In genomic region chr15:66356069-66356358, GRCh38 we compare ENCODE assay signal across 8 cellular contexts. TPM values are rescaled to one million over a fixed set of nuclear protein-coding genes. Genes with fewer than 3 reads are reported as not detected.
DNase-seq lines count a peak whose midpoint lies in the region; ATAC-seq, FAIRE-seq and TF ChIP-seq lines count a peak whose summit lies in the region.

No MANE protein-coding gene starts in this region.

- no peaks in the 10 kb centered on the region for H4K20me1 ChIP-seq in HepG2 (ENCODE audit: insufficient read depth, low read length)

- H3K4me1 Mint-ChIP-seq in activated T-helper 1 cell treated with anti-CD3 and anti-CD28 coated beads, Interleukin-12 subunit alpha, Interleukin-12 subunit beta, Interleukin-2, Interleukin-4 antibody, amounts not matched to agents 30 ng/mL and 10 ng/mL and 1 ng/mL, durations not matched to agents 14 hours and 24 hours and 36 hours (ENCODE audit: low read depth): peaks cover 35% of the 10 kb centered on the region

- 2% methylated on average over 12 of the region's 12 CpGs for WGBS in HepG2 (ENCODE audit: low lambda C conversion rate)
- 0 to 3% methylated on average over 7 to 12 of the region's 12 CpGs for WGBS in transverse colon (ENCODE audit: low coverage in 1 of 2), 2 donors

- H3K27ac ChIP-seq in cardiac muscle cell (peak overlapping the region; percentile 40), HepG2 (ENCODE audit: extremely low read length, insufficient read depth, low read length) (peak overlapping the region; percentile 81), transverse colon (peak overlapping the region; percentile 64 to 88 (median 78))

- H3K9me3 ChIP-seq in cardiac muscle cell (ENCODE audit: low read depth) (no peaks in the 10 kb centered on the region), HepG2 (ENCODE audit: low read length) (no peaks in the 10 kb centered on the region), transverse colon (no peaks in the 10 kb centered on the region)

- peak overlapping the region; percentile 97 for H3K27ac Mint-ChIP-seq in activated T-helper 1 cell treated with anti-CD3 and anti-CD28 coated beads, Interleukin-12 subunit alpha, Interleukin-12 subunit beta, Interleukin-2, Interleukin-4 antibody, amounts not matched to agents 30 ng/mL and 10 ng/mL and 1 ng/mL, durations not matched to agents 14 hours and 24 hours and 36 hours

- POLR2A ChIA-PET in HepG2 (lab: Yijun Ruan, JAX): interaction anchor here (1.5 to 2.9 kb wide), 3 partner anchors 31 to 149 kb away, joined by 4 to 11 read pairs (median 5); partner anchors contain the start of genes MAP2K1 and ZWILCH

- TF ChIP-seq RAD21 in HepG2 (CRISPR knock-in tag; IDR thresholded peaks at IDR 0.05): no peak

- H3K27me3 ChIP-seq in cardiac muscle cell (no peaks in the 10 kb centered on the region), HepG2 (ENCODE audit: control insufficient read depth in 1 of 2, insufficient read depth in 2 of 2, low read length in 2 of 2) (no peaks in the 10 kb centered on the region; a peak in 2 of 5 replicates), transverse colon (no peaks in the 10 kb centered on the region)

- intact Hi-C loops in left cardiac atrium (cut with DNase I) (no loop called here), HepG2 (cut with micrococcal nuclease; ENCODE audit: unreplicated experiment) (loop anchor here (2.0 to 10.0 kb wide), 2 partner anchors 31 to 139 kb away; partner anchors contain the start of genes MAP2K1 and SNAPC5), transverse colon (cut with DNase I; ENCODE audit: low total_unique reads) (loop anchor here (2.0 kb wide), 1 partner anchor 35 kb away; no protein-coding TSS in a partner anchor)
- intact Hi-C loops in activated T-helper 1 cell treated with anti-CD3 and anti-CD28 coated beads, Interleukin-12 subunit alpha, Interleukin-12 subunit beta, Interleukin-2, Interleukin-4 antibody, amounts not matched to agents 30 ng/mL and 10 ng/mL and 1 ng/mL, durations not matched to agents 14 hours and 24 hours and 36 hours (cut with micrococcal nuclease): loop anchor here (1.0 to 2.0 kb wide), 9 partner anchors 14 to 1052 kb away; partner anchors contain the start of genes DENND4A, DIS3L, DPP8 and MAP2K1

- H3K4me3 ChIP-seq in cardiac muscle cell (peak overlapping the region; percentile 51), HepG2 (replicated peaks in 1 of 3; ENCODE audit: insufficient read depth in 1 of 3, low read depth in 2 of 3, low read length in 3 of 3) (peak overlapping the region; percentile 90 to 91 (median 90)), transverse colon (peak overlapping the region; percentile 43 to 73 (median 56))

- CTCF ChIA-PET in HepG2 (lab: Yijun Ruan, JAX; ENCODE audit: low intra/inter-chr PET ratio, low total read pairs): no interaction called here

- FAIRE-seq in HepG2 (lab: Jason Lieb, UNC): no peak

- H3K36me3 ChIP-seq in cardiac muscle cell: peaks cover 4% of the 10 kb centered on the region
- H3K36me3 ChIP-seq in HepG2 (replicated peaks in 1 of 2; ENCODE audit: control insufficient read depth in 1 of 2, insufficient read depth in 2 of 2, low read length in 2 of 2): peaks cover 0 to 8% of the 10 kb centered on the region in 2 experiments; a peak in 1 of 5 replicates
- no peaks in the 10 kb centered on the region for H3K36me3 ChIP-seq in transverse colon

- BruUV-seq in HepG2 (replicated peaks; lab: Mats Ljungman, UMichigan): TSS peak; percentile 86

- TF ChIP-seq EP300 in HepG2 (IDR thresholded peaks at IDR 0.05; ENCODE audit: low read depth in 2 of 2, low read length in 2 of 2) (no peak), HepG2 (CRISPR knock-in tag; IDR thresholded peaks at IDR 0.05; ENCODE audit: borderline replicate concordance) (no peak), transverse colon (IDR thresholded peaks at IDR 0.05; ENCODE audit: low read depth) (no peak)

- DNase-seq in cardiac muscle cell (ENCODE audit: low read depth in 1 of 2, low spot score in 1 of 2) (no peak), left cardiac atrium (no peak), HepG2 (ENCODE audit: low spot score) (no peak), transverse colon (no peak), Ammon's horn (ENCODE audit: low spot score) (no peak)
- DNase-seq in activated T-helper 1 cell treated with anti-CD3 and anti-CD28 coated beads, Interleukin-12 subunit alpha, Interleukin-12 subunit beta, Interleukin-2, Interleukin-4 antibody, amounts not matched to agents 30 ng/mL and 10 ng/mL and 1 ng/mL, durations not matched to agents 14 hours and 24 hours and 36 hours (ENCODE audit: low spot score): no peak
- no peak for DNase-seq in activated CD8-positive, alpha-beta memory T cell treated with anti-CD3 and anti-CD28 coated beads, Interleukin-2, amount 50 U/mL, for 4 hours

- ATAC-seq in left cardiac atrium (no peak), HepG2 (no peak), HG03159 (IDR thresholded peaks at IDR 0.05; ENCODE audit: unreplicated experiment) (no peak)

- H3K4me1 ChIP-seq in cardiac muscle cell (ENCODE audit: low read depth) (no peaks in the 10 kb centered on the region), HepG2 (ENCODE audit: insufficient read depth, low read length) (peaks cover 39% of the 10 kb centered on the region), transverse colon (peaks cover 0 to 19% (median 8%) of the 10 kb centered on the region in 4 donors)

- H3K36me3 Mint-ChIP-seq in activated T-helper 1 cell treated with anti-CD3 and anti-CD28 coated beads, Interleukin-12 subunit alpha, Interleukin-12 subunit beta, Interleukin-2, Interleukin-4 antibody, amounts not matched to agents 30 ng/mL and 10 ng/mL and 1 ng/mL, durations not matched to agents 14 hours and 24 hours and 36 hours (ENCODE audit: low read depth): peaks cover 13% of the 10 kb centered on the region

- no peaks in the 10 kb centered on the region for H3K27me3 Mint-ChIP-seq in activated T-helper 1 cell treated with anti-CD3 and anti-CD28 coated beads, Interleukin-12 subunit alpha, Interleukin-12 subunit beta, Interleukin-2, Interleukin-4 antibody, amounts not matched to agents 30 ng/mL and 10 ng/mL and 1 ng/mL, durations not matched to agents 14 hours and 24 hours and 36 hours (ENCODE audit: insufficient read depth)

- peak overlapping the region; percentile 95 for H3K4me2 ChIP-seq in HepG2 (ENCODE audit: low read depth, low read length)

- no peaks in the 10 kb centered on the region for H3K9me3 Mint-ChIP-seq in activated T-helper 1 cell treated with anti-CD3 and anti-CD28 coated beads, Interleukin-12 subunit alpha, Interleukin-12 subunit beta, Interleukin-2, Interleukin-4 antibody, amounts not matched to agents 30 ng/mL and 10 ng/mL and 1 ng/mL, durations not matched to agents 14 hours and 24 hours and 36 hours

- peak overlapping the region; percentile 95 for H2AFZ ChIP-seq in HepG2 (ENCODE audit: low read length)

- TF ChIP-seq POLR2A in HepG2 (IDR thresholded peaks at IDR 0.05; ENCODE audit: insufficient read depth in 1 of 2, low read depth in 2 of 2, low read length in 2 of 2) (no peak), transverse colon (IDR thresholded peaks at IDR 0.05) (no peak)

- peak overlapping the region; percentile 92 for H3K9ac ChIP-seq in HepG2 (ENCODE audit: insufficient read depth, low read depth, low read length)

- peaks cover 13% of the 10 kb centered on the region for H3K79me2 ChIP-seq in HepG2 (ENCODE audit: insufficient read depth, low read length)

- peak overlapping the region; percentile 96 for H3K4me3 Mint-ChIP-seq in activated T-helper 1 cell treated with anti-CD3 and anti-CD28 coated beads, Interleukin-12 subunit alpha, Interleukin-12 subunit beta, Interleukin-2, Interleukin-4 antibody, amounts not matched to agents 30 ng/mL and 10 ng/mL and 1 ng/mL, durations not matched to agents 14 hours and 24 hours and 36 hours

- TF ChIP-seq CTCF in cardiac muscle cell (IDR thresholded peaks at IDR 0.05; ENCODE audit: low read depth, low read length) (no peak), HepG2 (CRISPR knock-in tag; IDR thresholded peaks at IDR 0.05) (no peak), transverse colon (IDR thresholded peaks at IDR 0.05) (no peak)

- in situ Hi-C loops in HepG2 (cut with HindIII; ENCODE audit: extremely low pct_ligation_motif_present, low pct_unique_long_range_greater_than_20kb) (no loop called here), transverse colon (cut with MboI; ENCODE audit: low pct_ligation_motif_present in 1 of 4, low pct_unique_long_range_greater_than_20kb in 1 of 4, low sequenced_read_pairs in 3 of 4) (loop anchor here in 1 of 4 donors (10.0 kb wide), 1 partner anchor 139 kb away; the partner anchor contains the start of gene SNAPC5)

RNA-seq across cellular contexts. Expression of gene TIPIN, which starts 0.5 kb away (rescaled TPM):
- total RNA-seq in cardiac muscle cell (14.7 and 15.0 TPM in 2 replicates), left cardiac atrium (1 to 10 TPM; 4.3 to 6.1 TPM), HepG2 (2016; rRNA removed; fragmentation: Illumina TruSeq; extraction: Trizol) (28.6 and 37.9 TPM in 2 replicates), transverse colon (1 to 10 TPM in 3 of 4 donors, not detected in 1; 2.2 to 4.0 (median 2.5) TPM)
- polyA plus RNA-seq in cardiac muscle cell (17.1 and 23.6 TPM in 2 replicates), HepG2 (2011; rRNA removed) (2.3 and 2.7 TPM in 2 replicates)
- total RNA-seq in activated T-helper 1 cell treated with anti-CD3 and anti-CD28 coated beads, Interleukin-12 subunit alpha, Interleukin-12 subunit beta, Interleukin-2, Interleukin-4 antibody, amounts not matched to agents 30 ng/mL and 10 ng/mL and 1 ng/mL, durations not matched to agents 14 hours and 24 hours and 36 hours: 49.2 and 56.0 TPM in 2 replicates
- total RNA-seq in HepG2 (2016; cell fraction: cytosol; rRNA removed; fragmentation: Illumina TruSeq; extraction: Trizol; ENCODE audit: low read depth): 5.3 and 5.4 TPM in 2 replicates
- 26.8 and 38.3 TPM in 2 replicates for total RNA-seq in HepG2 (2016; cell fraction: insoluble cytoplasmic fraction; rRNA removed; fragmentation: Illumina TruSeq; extraction: Trizol)
- total RNA-seq in HepG2 (2016; cell fraction: membrane; rRNA removed; fragmentation: Illumina TruSeq; extraction: Trizol): 5.5 and 7.9 TPM in 2 replicates
- 10.5 and 12.5 TPM in 2 replicates for total RNA-seq in HepG2 (2016; cell fraction: nucleus; rRNA removed; fragmentation: Illumina TruSeq; extraction: Trizol)
- polyA plus RNA-seq in HepG2 (2011; cell fraction: cytosol; rRNA removed): 1.4 and 2.1 TPM in 2 replicates
- polyA plus RNA-seq in HepG2 (2011; cell fraction: nucleus; rRNA removed): 1.2 and 1.3 TPM in 2 replicates
- polyA plus RNA-seq in HepG2 (2012): 5.3 and 9.6 TPM in 2 replicates
- 2.3 and 3.4 TPM in 2 replicates for polyA plus RNA-seq in HepG2 (2016; cell fraction: cytosol; fragmentation: Illumina TruSeq; extraction: Trizol; ENCODE audit: low read depth)
- 34.8 and 37.9 TPM in 2 replicates for polyA plus RNA-seq in HepG2 (2016; cell fraction: insoluble cytoplasmic fraction; fragmentation: Illumina TruSeq; extraction: Trizol; ENCODE audit: low read depth)
- 3.6 and 4.5 TPM in 2 replicates for polyA plus RNA-seq in HepG2 (2016; cell fraction: membrane; fragmentation: Illumina TruSeq; extraction: Trizol; ENCODE audit: low read depth)
- 12.9 and 15.4 TPM in 2 replicates for polyA plus RNA-seq in HepG2 (2016; cell fraction: nucleus; fragmentation: Illumina TruSeq; extraction: Trizol; ENCODE audit: insufficient read depth, low read depth)
- 0.54 and 5.3 TPM in 2 replicates for polyA minus RNA-seq in HepG2 (2011; rRNA and poly(A)+ RNA removed; ENCODE audit: low replicate concordance)
- 2.4 and 2.8 TPM in 2 replicates for polyA minus RNA-seq in HepG2 (2011; cell fraction: cytosol; rRNA and poly(A)+ RNA removed)
- 4.2 and 7.0 TPM in 2 replicates for polyA minus RNA-seq in HepG2 (2011; cell fraction: nucleus; rRNA and poly(A)+ RNA removed)

RNA-seq across cellular contexts. Expression of gene MAP2K1, which starts 30.7 kb away (rescaled TPM):
- total RNA-seq in cardiac muscle cell (62.7 and 70.7 TPM in 2 replicates), left cardiac atrium (10 to 100 TPM; 40.3 to 52.3 TPM), HepG2 (2016; rRNA removed; fragmentation: Illumina TruSeq; extraction: Trizol) (24.1 and 29.5 TPM in 2 replicates), transverse colon (10 to 100 TPM; 14.7 to 83.0 (median 40.0) TPM)
- polyA plus RNA-seq in cardiac muscle cell (96.5 and 97.0 TPM in 2 replicates), HepG2 (2011; rRNA removed) (38.7 and 49.2 TPM in 2 replicates)
- 82.5 and 86.6 TPM in 2 replicates for total RNA-seq in activated T-helper 1 cell treated with anti-CD3 and anti-CD28 coated beads, Interleukin-12 subunit alpha, Interleukin-12 subunit beta, Interleukin-2, Interleukin-4 antibody, amounts not matched to agents 30 ng/mL and 10 ng/mL and 1 ng/mL, durations not matched to agents 14 hours and 24 hours and 36 hours
- total RNA-seq in HepG2 (2016; cell fraction: cytosol; rRNA removed; fragmentation: Illumina TruSeq; extraction: Trizol; ENCODE audit: low read depth): 6.0 and 7.6 TPM in 2 replicates
- total RNA-seq in HepG2 (2016; cell fraction: insoluble cytoplasmic fraction; rRNA removed; fragmentation: Illumina TruSeq; extraction: Trizol): 24.7 TPM in 2 replicates
- 10.8 and 12.5 TPM in 2 replicates for total RNA-seq in HepG2 (2016; cell fraction: membrane; rRNA removed; fragmentation: Illumina TruSeq; extraction: Trizol)
- total RNA-seq in HepG2 (2016; cell fraction: nucleus; rRNA removed; fragmentation: Illumina TruSeq; extraction: Trizol): 17.5 and 19.9 TPM in 2 replicates
- 26.4 and 36.9 TPM in 2 replicates for polyA plus RNA-seq in HepG2 (2011; cell fraction: cytosol; rRNA removed)
- polyA plus RNA-seq in HepG2 (2011; cell fraction: nucleus; rRNA removed): 10.8 and 11.7 TPM in 2 replicates
- 51.8 and 52.1 TPM in 2 replicates for polyA plus RNA-seq in HepG2 (2012)
- polyA plus RNA-seq in HepG2 (2016; cell fraction: cytosol; fragmentation: Illumina TruSeq; extraction: Trizol; ENCODE audit: low read depth): 2.0 and 2.9 TPM in 2 replicates
- 38.8 and 38.9 TPM in 2 replicates for polyA plus RNA-seq in HepG2 (2016; cell fraction: insoluble cytoplasmic fraction; fragmentation: Illumina TruSeq; extraction: Trizol; ENCODE audit: low read depth)
- 7.0 and 8.7 TPM in 2 replicates for polyA plus RNA-seq in HepG2 (2016; cell fraction: membrane; fragmentation: Illumina TruSeq; extraction: Trizol; ENCODE audit: low read depth)
- 34.4 and 35.4 TPM in 2 replicates for polyA plus RNA-seq in HepG2 (2016; cell fraction: nucleus; fragmentation: Illumina TruSeq; extraction: Trizol; ENCODE audit: insufficient read depth, low read depth)
- polyA minus RNA-seq in HepG2 (2011; rRNA and poly(A)+ RNA removed; ENCODE audit: low replicate concordance): 29.5 and 34.7 TPM in 2 replicates
- 14.6 and 16.6 TPM in 2 replicates for polyA minus RNA-seq in HepG2 (2011; cell fraction: cytosol; rRNA and poly(A)+ RNA removed)
- polyA minus RNA-seq in HepG2 (2011; cell fraction: nucleus; rRNA and poly(A)+ RNA removed): 11.5 and 12.9 TPM in 2 replicates

Comparison
In these comparisons a context has a peak if more than half of its experiments do, and no peak if none do; other contexts are left out.
1. intact Hi-C loops: an anchor here in activated T-helper 1 cell treated with anti-CD3 and anti-CD28 coated beads, Interleukin-12 subunit alpha, Interleukin-12 subunit beta, Interleukin-2, Interleukin-4 antibody, amounts not matched to agents 30 ng/mL and 10 ng/mL and 1 ng/mL, durations not matched to agents 14 hours and 24 hours and 36 hours (1.0 to 2.0 kb wide), HepG2 (2.0 to 10.0 kb wide) and transverse colon (2.0 kb wide); none called in left cardiac atrium.